Comparison of ENCODE assay signal across 1 cellular context in the genomic region with DNA sequence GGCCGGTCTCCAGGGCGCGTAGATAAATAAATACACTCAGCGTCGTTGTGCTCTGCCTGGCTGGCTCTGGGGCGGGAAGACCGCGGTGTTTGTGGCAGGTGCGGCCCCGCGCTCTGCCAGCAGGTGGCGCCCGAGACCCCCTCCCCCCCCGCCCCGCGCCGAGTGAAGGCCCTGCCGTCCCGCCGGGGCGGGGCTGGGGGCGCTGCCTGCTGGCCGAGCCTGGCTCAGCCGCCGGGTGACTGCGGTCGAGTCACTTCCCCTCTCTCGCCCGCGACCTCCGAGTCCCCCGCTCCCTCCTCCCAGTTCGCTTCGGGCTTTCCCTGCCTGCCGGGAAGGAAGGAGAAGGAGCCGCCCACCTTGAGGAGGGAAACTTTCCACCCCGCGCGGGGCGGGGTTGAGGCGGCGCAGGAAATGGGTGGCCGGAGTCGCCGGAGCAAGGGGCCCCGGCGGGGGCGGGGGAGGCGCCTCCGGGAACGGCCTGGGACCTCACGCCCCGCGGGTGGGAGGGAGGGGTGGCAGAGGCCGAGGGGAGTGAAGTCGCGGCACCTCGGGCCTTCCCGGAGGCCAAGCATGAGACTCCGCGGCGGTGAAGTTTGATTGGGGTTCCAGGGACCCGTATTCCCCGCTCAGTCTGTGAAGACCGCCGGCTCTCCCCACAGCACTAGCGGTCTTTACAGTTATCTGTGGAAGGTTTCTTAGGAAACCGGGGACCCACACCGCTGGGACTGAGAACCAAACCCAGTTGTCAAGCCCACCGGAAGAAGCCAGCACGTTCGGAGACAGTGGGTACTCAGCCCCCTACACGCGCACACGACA.
TF ChIP-seq lines count a peak whose summit lies in the region.

No MANE protein-coding gene starts in this region.

TF ChIP-seq in IMR-90, 13 proteins besides CTCF, POLR2A, EP300 and RAD21:
- TF ChIP-seq MAZ (IDR thresholded peaks at IDR 0.05; ENCODE audit: borderline replicate concordance, low read depth, low read length) (peak; percentile 98), FOS (IDR thresholded peaks at IDR 0.05; ENCODE audit: low read depth, low read length) (peak; percentile 24; the same call in 1 of the 2 replicates), SMC3 (IDR thresholded peaks at IDR 0.05; ENCODE audit: low read depth, low read length) (peak; percentile 41), CHD1 (IDR thresholded peaks at IDR 0.05; ENCODE audit: low read depth, low read length) (no peak)
- TF ChIP-seq, protein P1, sequence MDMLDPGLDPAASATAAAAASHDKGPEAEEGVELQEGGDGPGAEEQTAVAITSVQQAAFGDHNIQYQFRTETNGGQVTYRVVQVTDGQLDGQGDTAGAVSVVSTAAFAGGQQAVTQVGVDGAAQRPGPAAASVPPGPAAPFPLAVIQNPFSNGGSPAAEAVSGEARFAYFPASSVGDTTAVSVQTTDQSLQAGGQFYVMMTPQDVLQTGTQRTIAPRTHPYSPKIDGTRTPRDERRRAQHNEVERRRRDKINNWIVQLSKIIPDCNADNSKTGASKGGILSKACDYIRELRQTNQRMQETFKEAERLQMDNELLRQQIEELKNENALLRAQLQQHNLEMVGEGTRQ (IDR thresholded peaks at IDR 0.05; ENCODE audit: low read depth, low read length) = peak; percentile 4; the same call in 1 of the 2 replicates
